ENCODE assay signal across 23 cellular contexts in the genomic region with DNA sequence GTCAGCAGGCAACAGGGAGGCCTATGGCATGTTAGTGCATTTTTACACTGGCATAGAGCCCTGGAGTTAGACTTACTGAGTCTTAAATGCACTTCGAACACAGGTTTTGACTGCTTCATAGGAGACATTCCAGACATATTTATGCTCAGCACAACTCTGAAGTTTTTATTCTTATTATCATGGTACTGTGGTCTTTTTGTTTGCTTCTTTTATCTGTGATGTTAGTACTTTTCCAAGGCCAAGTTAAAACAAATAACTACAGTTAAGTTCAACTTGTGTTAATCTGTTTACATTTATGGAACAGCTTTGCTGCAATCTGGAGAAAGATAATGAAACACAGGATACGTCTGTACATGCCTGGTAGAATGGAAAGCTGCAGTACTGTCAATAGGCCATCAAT.
A peak's percentile ranks its signal among the peaks of the same experiment; 100 is the strongest.
DNase-seq lines count a peak whose midpoint lies in the region; ATAC-seq, FAIRE-seq and TF ChIP-seq lines count a peak whose summit lies in the region.
"Had no signal": no experiment of that assay in that cellular context is flagged by ENCODE, and none has a peak within 500 bp of the region (broad histone marks: within the 10 kb centered on the region; RNA-seq: fewer than 3 reads in every experiment).

No MANE protein-coding gene starts in this region.

- BruUV-seq in HepG2 (replicated peaks; lab: Mats Ljungman, UMichigan) (no TSS peak), mammary epithelial cell (replicated peaks; lab: Mats Ljungman, UMichigan) (no TSS peak), A673 (replicated peaks; lab: Mats Ljungman, UMichigan) (no TSS peak)

- 2% methylated on average over 2 of the region's 2 CpGs for WGBS in HepG2 (ENCODE audit: low lambda C conversion rate)
- 17% methylated on average over 2 of the region's 2 CpGs for WGBS in right lobe of liver (ENCODE audit: insufficient coverage, low coverage, low lambda C conversion rate, missing lambda C conversion rate)
- 25% methylated on average over 2 of the region's 2 CpGs for WGBS in mammary epithelial cell (ENCODE audit: low coverage, missing lambda C conversion rate)
- WGBS in spleen, 5 donors, result 53 to 94% (median 80%) methylated on average over 2 of the region's 2 CpGs

- H3K4me1 Mint-ChIP-seq in stimulated activated naive CD8-positive, alpha-beta T cell treated with anti-CD3 and anti-CD28 coated beads, Interleukin-15, amount 100 ng/mL, for 72 hours, result no peaks in the 10 kb centered on the region

- CTCF ChIA-PET in HepG2 (lab: Yijun Ruan, JAX; ENCODE audit: low intra/inter-chr PET ratio, low total read pairs), result no interaction called here
- CTCF ChIA-PET in mammary epithelial cell (lab: Charles Lee; ENCODE audit: low non-redundant PET), result no interaction called here
- CTCF ChIA-PET in A673 (lab: Charles Lee), result no interaction called here

- H3K36me3 ChIP-seq in HepG2 (replicated peaks in 1 of 2; ENCODE audit: control insufficient read depth in 1 of 2, insufficient read depth in 2 of 2, low read length in 2 of 2), result no peaks in the 10 kb centered on the region
- no peaks in the 10 kb centered on the region for H3K36me3 ChIP-seq in right lobe of liver
- no peaks in the 10 kb centered on the region for H3K36me3 ChIP-seq in mammary epithelial cell (ENCODE audit: insufficient read depth, low read length)
- no peaks in the 10 kb centered on the region for H3K36me3 ChIP-seq in spleen
- no peaks in the 10 kb centered on the region for H3K36me3 ChIP-seq in A673 (ENCODE audit: insufficient read depth, low read length, poor library complexity, severe bottlenecking)
- H3K36me3 ChIP-seq: lower lobe of right lung, uterus had no signal

- H3K4me3 Mint-ChIP-seq in stimulated activated naive CD8-positive, alpha-beta T cell treated with anti-CD3 and anti-CD28 coated beads, Interleukin-15, amount 100 ng/mL, for 72 hours, result no peak overlapping the region
- H3K4me3 Mint-ChIP-seq: natural killer cell treated with Interleukin-12 subunit alpha and Interleukin-12 subunit beta and Interleukin-15 and Interleukin-18, amount 100 ng/mL, for 72 hours had no signal

- peak; percentile 99 for ATAC-seq in HepG2
- ATAC-seq in right lobe of liver, result no peak
- no peak for ATAC-seq in stimulated activated naive CD8-positive, alpha-beta T cell treated with anti-CD3 and anti-CD28 coated beads, Interleukin-15, amount 100 ng/mL, for 72 hours
- ATAC-seq: lower lobe of right lung; natural killer cell treated with Interleukin-12 subunit alpha and Interleukin-12 subunit beta and Interleukin-15 and Interleukin-18, amount 100 ng/mL, for 72 hours; psoas muscle had no signal

- peaks cover 43% of the 10 kb centered on the region for H3K4me1 ChIP-seq in HepG2 (ENCODE audit: insufficient read depth, low read length)
- no peaks in the 10 kb centered on the region for H3K4me1 ChIP-seq in right lobe of liver
- peaks cover 18% of the 10 kb centered on the region for H3K4me1 ChIP-seq in mammary epithelial cell (ENCODE audit: insufficient read depth, low read length)
- no peaks in the 10 kb centered on the region for H3K4me1 ChIP-seq in spleen
- no peaks in the 10 kb centered on the region for H3K4me1 ChIP-seq in A673 (ENCODE audit: insufficient read depth, low read length, poor library complexity, severe bottlenecking)
- H3K4me1 ChIP-seq: lower lobe of right lung, psoas muscle, uterus had no signal

- H2AFZ ChIP-seq in HepG2 (ENCODE audit: low read length) (no peak overlapping the region), mammary epithelial cell (ENCODE audit: low read depth, low read length) (peak overlapping the region; percentile 52)

- intact Hi-C loops in HepG2 (cut with micrococcal nuclease; ENCODE audit: unreplicated experiment), result loop anchor here (5.0 kb wide), 1 partner anchor 79 kb away; the partner anchor contains the start of genes COL4A5 and COL4A6
- intact Hi-C loops in right lobe of liver (cut with DNase I), result no loop called here
- intact Hi-C loops in mammary epithelial cell (cut with micrococcal nuclease), result no loop called here
- intact Hi-C loops in spleen (cut with DNase I; ENCODE audit: low total_unique reads), result no loop called here
- intact Hi-C loops in A673 (cut with micrococcal nuclease; ENCODE audit: unreplicated experiment), result no loop called here

- H3K27me3 Mint-ChIP-seq in stimulated activated naive CD8-positive, alpha-beta T cell treated with anti-CD3 and anti-CD28 coated beads, Interleukin-15, amount 100 ng/mL, for 72 hours, result no peaks in the 10 kb centered on the region
- H3K27me3 Mint-ChIP-seq: natural killer cell treated with Interleukin-12 subunit alpha and Interleukin-12 subunit beta and Interleukin-15 and Interleukin-18, amount 100 ng/mL, for 72 hours had no signal

- no peak overlapping the region for H3K27ac Mint-ChIP-seq in stimulated activated naive CD8-positive, alpha-beta T cell treated with anti-CD3 and anti-CD28 coated beads, Interleukin-15, amount 100 ng/mL, for 72 hours
- H3K27ac Mint-ChIP-seq: natural killer cell treated with Interleukin-12 subunit alpha and Interleukin-12 subunit beta and Interleukin-15 and Interleukin-18, amount 100 ng/mL, for 72 hours had no signal

- FAIRE-seq in HepG2 (lab: Jason Lieb, UNC), result peak; percentile 97
- FAIRE-seq: GM12892 had no signal

- in situ Hi-C loops in HepG2 (cut with HindIII; ENCODE audit: extremely low pct_ligation_motif_present, low pct_unique_long_range_greater_than_20kb) (no loop called here), mammary epithelial cell (cut with MboI; ENCODE audit: low sequenced_read_pairs in 2 of 2) (no loop called here)

- DNase-seq in HepG2 (ENCODE audit: low spot score), result peak; percentile 89
- DNase-seq in right lobe of liver, result no peak
- DNase-seq in mammary epithelial cell, result peak; percentile 16
- peak; percentile 84 for DNase-seq in fibroblast of villous mesenchyme (ENCODE audit: low read depth)
- DNase-seq in spleen, result no peak
- no peak for DNase-seq in stimulated activated naive CD8-positive, alpha-beta T cell treated with anti-CD3 and anti-CD28 coated beads, Interleukin-15, amount 100 ng/mL, for 72 hours
- no peak for DNase-seq in stimulated activated CD4-positive, alpha-beta T cell treated with anti-CD3 and anti-CD28 coated beads, Interleukin-12 subunit alpha, Interleukin-12 subunit beta, amount 100 ng/mL, for 4 hours
- no peak for DNase-seq in A673 (ENCODE audit: low spot score)
- DNase-seq: activated CD8-positive, alpha-beta memory T cell treated with anti-CD3 and anti-CD28 coated beads, Interleukin-2, amount 50 U/mL, for 4 hours; activated gamma-delta T cell treated with Interleukin-2 at 50 U/mL for 16 hours; aorta; GDM1; H7; lower lobe of right lung; NCI-H1694 treated with DMSO at 0.1 percent for 48 hours; NCI-H524 treated with DMSO at 0.1 percent for 48 hours; OCI-M1; psoas muscle; T-helper 9 cell; uterus had no signal

- TF ChIP-seq CTCF in HepG2 (CRISPR knock-in tag; IDR thresholded peaks at IDR 0.05), result no peak
- no peak for TF ChIP-seq CTCF in right lobe of liver (IDR thresholded peaks at IDR 0.05)
- TF ChIP-seq CTCF in mammary epithelial cell (conservative IDR thresholded peaks at IDR 0.05 in 1 of 2, IDR thresholded peaks at IDR 0.05 in 1 of 2; ENCODE audit: extremely low read depth in 1 of 2, insufficient read depth in 1 of 2, low read depth in 1 of 2, low read length in 2 of 2), result no peak
- TF ChIP-seq CTCF in fibroblast of villous mesenchyme (IDR thresholded peaks at IDR 0.05; ENCODE audit: insufficient read depth, low read depth, low read length), result no peak
- TF ChIP-seq CTCF in spleen (IDR thresholded peaks at IDR 0.05 in 8 of 11, conservative IDR thresholded peaks at IDR 0.05 in 3 of 11), result no peak
- TF ChIP-seq CTCF in A673 (conservative IDR thresholded peaks at IDR 0.05; ENCODE audit: low read depth, low read length), result no peak

- no peaks in the 10 kb centered on the region for H4K20me1 ChIP-seq in HepG2 (ENCODE audit: insufficient read depth, low read length)
- H4K20me1 ChIP-seq in mammary epithelial cell (ENCODE audit: insufficient read depth, low read length), result no peaks in the 10 kb centered on the region

- peak overlapping the region; percentile 70 for H3K4me2 ChIP-seq in HepG2 (ENCODE audit: low read depth, low read length)
- H3K4me2 ChIP-seq in mammary epithelial cell (ENCODE audit: insufficient read depth, low read depth, low read length), result peak overlapping the region; percentile 68

- TF ChIP-seq POLR2A in HepG2 (IDR thresholded peaks at IDR 0.05; ENCODE audit: insufficient read depth in 1 of 2, low read depth in 2 of 2, low read length in 2 of 2) (no peak), right lobe of liver (IDR thresholded peaks at IDR 0.05) (no peak), spleen (IDR thresholded peaks at IDR 0.05) (no peak)

- POLR2A ChIA-PET in HepG2 (lab: Yijun Ruan, JAX) (interaction anchor here (0.7 kb wide), 1 partner anchor 76 kb away, joined by 3 read pairs; the partner anchor contains the start of gene COL4A5), A673 (lab: Charles Lee; ENCODE audit: low non-redundant PET) (no interaction called here)

- H3K4me3 ChIP-seq in HepG2 (replicated peaks in 1 of 3; ENCODE audit: insufficient read depth in 1 of 3, low read depth in 2 of 3, low read length in 3 of 3), result no peak overlapping the region; a peak in 1 of 6 replicates
- no peak overlapping the region for H3K4me3 ChIP-seq in right lobe of liver
- no peak overlapping the region for H3K4me3 ChIP-seq in mammary epithelial cell (replicated peaks in 1 of 3; ENCODE audit: insufficient read depth in 1 of 3, low read depth in 2 of 3, low read length in 3 of 3)
- H3K4me3 ChIP-seq in fibroblast of villous mesenchyme (ENCODE audit: low read depth, low read length), result no peak overlapping the region
- H3K4me3 ChIP-seq in spleen, result no peak overlapping the region
- H3K4me3 ChIP-seq in A673 (ENCODE audit: low read depth, low read length, poor library complexity, severe bottlenecking), result no peak overlapping the region
- H3K4me3 ChIP-seq: lower lobe of right lung, psoas muscle, uterus had no signal

- no peaks in the 10 kb centered on the region for H3K9me3 ChIP-seq in HepG2 (ENCODE audit: low read length)
- no peaks in the 10 kb centered on the region for H3K9me3 ChIP-seq in right lobe of liver
- no peaks in the 10 kb centered on the region for H3K9me3 ChIP-seq in mammary epithelial cell (replicated peaks; ENCODE audit: insufficient read depth, low read length)
- H3K9me3 ChIP-seq in spleen, result peaks cover 0 to 7% (median 0%) of the 10 kb centered on the region in 8 donors
- H3K9me3 ChIP-seq in A673 (ENCODE audit: low read depth, low read length, poor library complexity, severe bottlenecking), result no peaks in the 10 kb centered on the region
- H3K9me3 ChIP-seq: Caco-2, lower lobe of right lung, psoas muscle, uterus had no signal

- dilution Hi-C loops in mammary epithelial cell (cut with HindIII; ENCODE audit: low sequenced_read_pairs), result no loop called here

- TF ChIP-seq EP300 in HepG2 (IDR thresholded peaks at IDR 0.05; ENCODE audit: low read depth in 2 of 2, low read length in 2 of 2) (peak in 1 of 2 experiments; percentile 93; a peak in 2 of 4 replicates), HepG2 (CRISPR knock-in tag; IDR thresholded peaks at IDR 0.05; ENCODE audit: borderline replicate concordance) (peak; percentile 54; the same call in 1 of the 2 replicates)

- H3K9ac ChIP-seq in HepG2 (ENCODE audit: insufficient read depth, low read depth, low read length) (no peak overlapping the region; the same call in 1 of the 2 replicates), mammary epithelial cell (ENCODE audit: insufficient read depth, low read length) (no peak overlapping the region)

- H3K27ac ChIP-seq in HepG2 (ENCODE audit: extremely low read length, insufficient read depth, low read length) (peak overlapping the region; percentile 79), right lobe of liver (no peak overlapping the region), mammary epithelial cell (ENCODE audit: insufficient read depth, low read depth, low read length) (peak overlapping the region; percentile 55), spleen (no peak overlapping the region), A673 (ENCODE audit: low read depth, low read length, poor library complexity, severe bottlenecking) (no peak overlapping the region)
- H3K27ac ChIP-seq: lower lobe of right lung, psoas muscle, uterus had no signal

- no peaks in the 10 kb centered on the region for H3K9me3 Mint-ChIP-seq in stimulated activated naive CD8-positive, alpha-beta T cell treated with anti-CD3 and anti-CD28 coated beads, Interleukin-15, amount 100 ng/mL, for 72 hours
- H3K9me3 Mint-ChIP-seq: natural killer cell treated with Interleukin-12 subunit alpha and Interleukin-12 subunit beta and Interleukin-15 and Interleukin-18, amount 100 ng/mL, for 72 hours had no signal

- no peak for TF ChIP-seq RAD21 in HepG2 (CRISPR knock-in tag; IDR thresholded peaks at IDR 0.05)

- H3K79me2 ChIP-seq in HepG2 (ENCODE audit: insufficient read depth, low read length) (no peaks in the 10 kb centered on the region), mammary epithelial cell (ENCODE audit: insufficient read depth, low read length) (peaks cover 29% of the 10 kb centered on the region)

- H3K27me3 ChIP-seq in HepG2 (ENCODE audit: control insufficient read depth in 1 of 2, insufficient read depth in 2 of 2, low read length in 2 of 2) (no peaks in the 10 kb centered on the region), right lobe of liver (peaks cover 0 to 9% of the 10 kb centered on the region in 2 donors), mammary epithelial cell (ENCODE audit: insufficient read depth, low read length) (peaks cover 1% of the 10 kb centered on the region), spleen (replicated peaks in 1 of 7) (no peaks in the 10 kb centered on the region), A673 (replicated peaks; ENCODE audit: insufficient read depth, low read depth, low read length, poor library complexity) (peaks cover 13% of the 10 kb centered on the region)
- H3K27me3 ChIP-seq: uterus had no signal

Comparison
In these comparisons a context has a peak if more than half of its experiments do, and no peak if none do; other contexts are left out.
1. DNase-seq: peak in HepG2 (single experiment), mammary epithelial cell (single experiment) and fibroblast of villous mesenchyme (single experiment); none in right lobe of liver (0 of 3), spleen (single experiment), stimulated activated naive CD8-positive, alpha-beta T cell treated with anti-CD3 and anti-CD28 coated beads, Interleukin-15, amount 100 ng/mL, for 72 hours (0 of 2), stimulated activated CD4-positive, alpha-beta T cell treated with anti-CD3 and anti-CD28 coated beads, Interleukin-12 subunit alpha, Interleukin-12 subunit beta, amount 100 ng/mL, for 4 hours (single experiment) and A673 (single experiment).
2. H3K27ac ChIP-seq: peak in HepG2 (single experiment) and mammary epithelial cell (single experiment); none in right lobe of liver (0 of 3), spleen (0 of 8) and A673 (single experiment).